In the genomic region with DNA sequence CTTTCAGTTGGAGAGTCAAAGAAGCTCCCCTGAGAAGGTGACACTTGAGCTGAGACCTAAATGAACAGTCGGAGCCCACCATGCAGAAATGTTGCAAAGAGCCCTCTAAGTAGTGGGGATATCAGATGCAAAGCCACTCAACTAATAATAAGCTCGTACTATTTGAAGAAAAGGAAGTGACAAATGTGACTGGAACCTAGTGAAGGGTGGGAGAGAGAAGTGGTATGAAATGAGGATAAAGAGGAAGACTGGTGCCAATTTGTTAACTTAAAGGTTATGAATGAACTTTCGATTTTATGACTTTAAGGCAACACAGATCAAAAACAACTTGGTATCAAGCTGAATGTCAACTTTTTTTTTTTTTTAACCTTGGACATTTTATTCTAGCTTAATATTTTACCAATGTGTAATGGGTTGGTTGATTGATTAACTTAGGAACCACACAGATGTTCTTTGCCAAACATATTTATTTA, we compare ENCODE assay signal across 8 cellular contexts. TPM values are rescaled to one million over a fixed set of nuclear protein-coding genes. Genes with fewer than 3 reads are reported as not detected.
A peak's percentile ranks its signal among the peaks of the same experiment; 100 is the strongest.
DNase-seq lines count a peak whose midpoint lies in the region; ATAC-seq, FAIRE-seq and TF ChIP-seq lines count a peak whose summit lies in the region.

No MANE protein-coding gene starts in this region.

- ATAC-seq in HepG2 (no peak), HG03196 (IDR thresholded peaks at IDR 0.05; ENCODE audit: unreplicated experiment) (peak; percentile 54), HG03280 (IDR thresholded peaks at IDR 0.05; ENCODE audit: unreplicated experiment) (no peak)

- no peak overlapping the region for H2AFZ ChIP-seq in HepG2 (ENCODE audit: low read length)

- TF ChIP-seq POLR2A in HepG2 (IDR thresholded peaks at IDR 0.05; ENCODE audit: insufficient read depth in 1 of 2, low read depth in 2 of 2, low read length in 2 of 2) = no peak

- H3K9ac ChIP-seq in liver (ENCODE audit: low read depth in 1 of 2, low read length in 2 of 2) (peak overlapping the region; percentile 45 to 49), HepG2 (ENCODE audit: insufficient read depth, low read depth, low read length) (no peak overlapping the region)

- FAIRE-seq in HepG2 (lab: Jason Lieb, UNC) = no peak

- H3K27ac ChIP-seq in liver (ENCODE audit: low read depth in 1 of 2, low read length in 2 of 2) (peak overlapping the region; percentile 84 to 89), HepG2 (ENCODE audit: extremely low read length, insufficient read depth, low read length) (no peak overlapping the region), brain microvascular endothelial cell (peak overlapping the region; percentile 53)

- POLR2A ChIA-PET in HepG2 (lab: Yijun Ruan, JAX) = interaction anchor here (0.7 to 2.0 kb wide), 2 partner anchors 14 to 15 kb away, joined by 5 to 7 read pairs; partner anchors contain the start of gene LYPLAL1

- H3K4me3 ChIP-seq in liver (ENCODE audit: low read depth in 1 of 3, low read length in 3 of 3) (peak overlapping the region in 1 of 3 donors; percentile 42), HepG2 (replicated peaks in 1 of 3; ENCODE audit: insufficient read depth in 1 of 3, low read depth in 2 of 3, low read length in 3 of 3) (no peak overlapping the region), brain microvascular endothelial cell (ENCODE audit: low read depth, low read length) (no peak overlapping the region)

- no peaks in the 10 kb centered on the region for H4K20me1 ChIP-seq in HepG2 (ENCODE audit: insufficient read depth, low read length)

- no peaks in the 10 kb centered on the region for H3K9me3 ChIP-seq in liver (ENCODE audit: control insufficient read depth in 4 of 4, low read length in 3 of 4)
- no peaks in the 10 kb centered on the region for H3K9me3 ChIP-seq in HepG2 (ENCODE audit: low read length)

- TF ChIP-seq CTCF in liver (IDR thresholded peaks at IDR 0.05; ENCODE audit: low read depth, low read length, missing input control) (no peak), HepG2 (CRISPR knock-in tag; IDR thresholded peaks at IDR 0.05) (no peak), brain microvascular endothelial cell (IDR thresholded peaks at IDR 0.05; ENCODE audit: low read depth, low read length, missing control alignments) (no peak)

- H3K4me2 ChIP-seq in HepG2 (ENCODE audit: low read depth, low read length) = no peak overlapping the region

- no peak for TF ChIP-seq RAD21 in liver (IDR thresholded peaks at IDR 0.05)
- no peak for TF ChIP-seq RAD21 in HepG2 (CRISPR knock-in tag; IDR thresholded peaks at IDR 0.05)

- DNase-seq in HepG2 (ENCODE audit: low spot score) (no peak), brain microvascular endothelial cell (no peak), DMS79 (lab: John Stamatoyannopoulos, UW) (no peak), hippocampal formation (lab: John Stamatoyannopoulos, UW) (no peak)
- no peak for DNase-seq in activated CD4-positive, CD25-positive, alpha-beta regulatory T cell (lab: John Stamatoyannopoulos, UW)

- TF ChIP-seq EP300 in HepG2 (IDR thresholded peaks at IDR 0.05; ENCODE audit: low read depth in 2 of 2, low read length in 2 of 2) (no peak), HepG2 (CRISPR knock-in tag; IDR thresholded peaks at IDR 0.05; ENCODE audit: borderline replicate concordance) (no peak)

- H3K79me2 ChIP-seq in HepG2 (ENCODE audit: insufficient read depth, low read length) = peaks cover 45% of the 10 kb centered on the region

- in situ Hi-C loops in HepG2 (cut with HindIII; ENCODE audit: extremely low pct_ligation_motif_present, low pct_unique_long_range_greater_than_20kb) = no loop called here
- in situ Hi-C loops in brain microvascular endothelial cell (cut with HindIII; ENCODE audit: low pct_ligation_motif_present, low sequenced_read_pairs) = no loop called here

- 35% methylated on average over 3 of the region's 3 CpGs for WGBS in liver
- 96% methylated on average over 3 of the region's 3 CpGs for WGBS in HepG2 (ENCODE audit: low lambda C conversion rate)

- CTCF ChIA-PET in HepG2 (lab: Yijun Ruan, JAX; ENCODE audit: low intra/inter-chr PET ratio, low total read pairs) = no interaction called here

- intact Hi-C loops in HepG2 (cut with micrococcal nuclease; ENCODE audit: unreplicated experiment) = no loop called here

- H3K36me3 ChIP-seq in liver (ENCODE audit: control insufficient read depth in 4 of 4, insufficient read depth in 3 of 4, low read depth in 1 of 4, low read length in 3 of 4) = peaks cover 0 to 7% (median 0%) of the 10 kb centered on the region in 4 donors
- H3K36me3 ChIP-seq in HepG2 (replicated peaks in 1 of 2; ENCODE audit: control insufficient read depth in 1 of 2, insufficient read depth in 2 of 2, low read length in 2 of 2) = no peaks in the 10 kb centered on the region
- no peaks in the 10 kb centered on the region for H3K36me3 ChIP-seq in brain microvascular endothelial cell (replicated peaks)

- no TSS peak for BruUV-seq in HepG2 (replicated peaks; lab: Mats Ljungman, UMichigan)

- peaks cover 2 to 27% (median 15%) of the 10 kb centered on the region in 4 donors for H3K4me1 ChIP-seq in liver (ENCODE audit: control insufficient read depth in 4 of 4, insufficient read depth in 4 of 4, low read length in 3 of 4)
- peaks cover 14% of the 10 kb centered on the region; the same call in 1 of the 2 replicates for H3K4me1 ChIP-seq in HepG2 (ENCODE audit: insufficient read depth, low read length)

- H3K27me3 ChIP-seq in liver (ENCODE audit: control insufficient read depth in 4 of 4, insufficient read depth in 4 of 4, low read length in 3 of 4) (no peaks in the 10 kb centered on the region), HepG2 (ENCODE audit: control insufficient read depth in 1 of 2, insufficient read depth in 2 of 2, low read length in 2 of 2) (no peaks in the 10 kb centered on the region), brain microvascular endothelial cell (replicated peaks) (no peaks in the 10 kb centered on the region)

TF ChIP-seq in HepG2, 621 proteins besides CTCF, POLR2A, EP300 and RAD21:
- TF ChIP-seq, protein P1, sequence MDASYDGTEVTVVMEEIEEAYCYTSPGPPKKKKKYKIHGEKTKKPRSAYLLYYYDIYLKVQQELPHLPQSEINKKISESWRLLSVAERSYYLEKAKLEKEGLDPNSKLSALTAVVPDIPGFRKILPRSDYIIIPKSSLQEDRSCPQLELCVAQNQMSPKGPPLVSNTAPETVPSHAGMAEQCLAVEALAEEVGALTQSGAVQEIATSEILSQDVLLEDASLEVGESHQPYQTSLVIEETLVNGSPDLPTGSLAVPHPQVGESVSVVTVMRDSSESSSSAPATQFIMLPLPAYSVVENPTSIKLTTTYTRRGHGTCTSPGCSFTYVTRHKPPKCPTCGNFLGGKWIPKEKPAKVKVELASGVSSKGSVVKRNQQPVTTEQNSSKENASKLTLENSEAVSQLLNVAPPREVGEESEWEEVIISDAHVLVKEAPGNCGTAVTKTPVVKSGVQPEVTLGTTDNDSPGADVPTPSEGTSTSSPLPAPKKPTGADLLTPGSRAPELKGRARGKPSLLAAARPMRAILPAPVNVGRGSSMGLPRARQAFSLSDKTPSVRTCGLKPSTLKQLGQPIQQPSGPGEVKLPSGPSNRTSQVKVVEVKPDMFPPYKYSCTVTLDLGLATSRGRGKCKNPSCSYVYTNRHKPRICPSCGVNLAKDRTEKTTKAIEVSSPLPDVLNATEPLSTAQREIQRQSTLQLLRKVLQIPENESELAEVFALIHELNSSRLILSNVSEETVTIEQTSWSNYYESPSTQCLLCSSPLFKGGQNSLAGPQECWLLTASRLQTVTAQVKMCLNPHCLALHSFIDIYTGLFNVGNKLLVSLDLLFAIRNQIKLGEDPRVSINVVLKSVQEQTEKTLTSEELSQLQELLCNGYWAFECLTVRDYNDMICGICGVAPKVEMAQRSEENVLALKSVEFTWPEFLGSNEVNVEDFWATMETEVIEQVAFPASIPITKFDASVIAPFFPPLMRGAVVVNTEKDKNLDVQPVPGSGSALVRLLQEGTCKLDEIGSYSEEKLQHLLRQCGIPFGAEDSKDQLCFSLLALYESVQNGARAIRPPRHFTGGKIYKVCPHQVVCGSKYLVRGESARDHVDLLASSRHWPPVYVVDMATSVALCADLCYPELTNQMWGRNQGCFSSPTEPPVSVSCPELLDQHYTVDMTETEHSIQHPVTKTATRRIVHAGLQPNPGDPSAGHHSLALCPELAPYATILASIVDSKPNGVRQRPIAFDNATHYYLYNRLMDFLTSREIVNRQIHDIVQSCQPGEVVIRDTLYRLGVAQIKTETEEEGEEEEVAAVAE (CRISPR knock-in tag; IDR thresholded peaks at IDR 0.05; ENCODE audit: borderline replicate concordance) = no peak
- TF ChIP-seq HMG20B (CRISPR knock-in tag; conservative IDR thresholded peaks at IDR 0.05) (no peak), DMAP1 (CRISPR knock-in tag; IDR thresholded peaks at IDR 0.05) (no peak), ZNF121 (CRISPR knock-in tag; IDR thresholded peaks at IDR 0.05) (no peak), RCOR2 (CRISPR knock-in tag; IDR thresholded peaks at IDR 0.05) (no peak), HES4 (CRISPR knock-in tag; IDR thresholded peaks at IDR 0.05; ENCODE audit: borderline replicate concordance) (no peak)

RNA-seq across cellular contexts. Expression of gene LYPLAL1, which starts 14.7 kb away (rescaled TPM):
- total RNA-seq in liver (10 to 100 TPM; 10.7 to 16.7 TPM), HepG2 (2016; rRNA removed; fragmentation: Illumina TruSeq; extraction: Trizol) (29.1 and 31.6 TPM in 2 replicates)
- polyA plus RNA-seq in liver (10 to 100 TPM; 10.3 to 57.4 TPM), HepG2 (2011; rRNA removed) (15.2 and 17.0 TPM in 2 replicates)
- total RNA-seq in HepG2 (2016; cell fraction: cytosol; rRNA removed; fragmentation: Illumina TruSeq; extraction: Trizol; ENCODE audit: low read depth) = 106 and 118 TPM in 2 replicates
- total RNA-seq in HepG2 (2016; cell fraction: insoluble cytoplasmic fraction; rRNA removed; fragmentation: Illumina TruSeq; extraction: Trizol) = 34.1 and 38.8 TPM in 2 replicates
- 39.0 and 45.7 TPM in 2 replicates for total RNA-seq in HepG2 (2016; cell fraction: membrane; rRNA removed; fragmentation: Illumina TruSeq; extraction: Trizol)
- total RNA-seq in HepG2 (2016; cell fraction: nucleus; rRNA removed; fragmentation: Illumina TruSeq; extraction: Trizol) = 29.4 and 33.0 TPM in 2 replicates
- 3.0 and 4.8 TPM in 2 replicates for polyA plus RNA-seq in HepG2 (2011; cell fraction: cytosol; rRNA removed)
- polyA plus RNA-seq in HepG2 (2011; cell fraction: nucleus; rRNA removed) = 10.8 and 11.8 TPM in 2 replicates
- polyA plus RNA-seq in HepG2 (2012) = 16.4 and 30.2 TPM in 2 replicates
- polyA plus RNA-seq in HepG2 (2016; cell fraction: cytosol; fragmentation: Illumina TruSeq; extraction: Trizol; ENCODE audit: low read depth) = 3.7 and 3.8 TPM in 2 replicates
- polyA plus RNA-seq in HepG2 (2016; cell fraction: insoluble cytoplasmic fraction; fragmentation: Illumina TruSeq; extraction: Trizol; ENCODE audit: low read depth) = 29.2 and 32.0 TPM in 2 replicates
- 6.1 and 7.5 TPM in 2 replicates for polyA plus RNA-seq in HepG2 (2016; cell fraction: membrane; fragmentation: Illumina TruSeq; extraction: Trizol; ENCODE audit: low read depth)
- polyA plus RNA-seq in HepG2 (2016; cell fraction: nucleus; fragmentation: Illumina TruSeq; extraction: Trizol; ENCODE audit: insufficient read depth, low read depth) = 29.2 and 29.7 TPM in 2 replicates
- polyA minus RNA-seq in HepG2 (2011; rRNA and poly(A)+ RNA removed; ENCODE audit: low replicate concordance) = 2.5 and 6.1 TPM in 2 replicates
- 10.2 and 17.9 TPM in 2 replicates for polyA minus RNA-seq in HepG2 (2011; cell fraction: cytosol; rRNA and poly(A)+ RNA removed)
- polyA minus RNA-seq in HepG2 (2011; cell fraction: nucleus; rRNA and poly(A)+ RNA removed) = 88.0 and 131 TPM in 2 replicates
